ENCODE assay signal across 9 cellular contexts in the genomic region with DNA sequence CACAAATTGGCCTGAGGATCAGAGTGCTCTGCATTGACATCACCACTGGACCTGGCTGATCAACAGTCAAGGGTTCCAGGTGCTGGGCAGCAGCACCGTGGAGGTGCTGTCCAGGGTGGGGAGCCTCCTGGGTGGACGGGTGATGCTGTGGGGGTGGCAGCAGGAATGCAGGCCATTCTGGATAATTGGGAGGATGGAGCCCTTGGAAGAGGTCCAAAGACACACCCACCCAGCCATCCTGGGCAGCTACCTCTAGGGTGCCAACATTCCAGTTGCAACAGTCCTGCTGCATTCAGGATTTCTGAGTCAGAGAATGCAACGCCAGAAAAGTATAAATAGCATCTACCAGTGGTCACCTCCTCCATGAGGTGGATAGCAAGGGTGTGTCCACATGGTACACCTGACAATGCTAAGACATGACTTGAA. TPM values are rescaled to one million over a fixed set of nuclear protein-coding genes. Genes with fewer than 3 reads are reported as not detected.
DNase-seq lines count a peak whose midpoint lies in the region; ATAC-seq, FAIRE-seq and TF ChIP-seq lines count a peak whose summit lies in the region.
"Had no signal": no experiment of that assay in that cellular context is flagged by ENCODE, and none has a peak within 500 bp of the region (broad histone marks: within the 10 kb centered on the region; RNA-seq: fewer than 3 reads in every experiment).

No MANE protein-coding gene starts in this region.

- TF ChIP-seq CTCF in A549 (IDR thresholded peaks at IDR 0.05) = no peak
- TF ChIP-seq CTCF in lower lobe of right lung (IDR thresholded peaks at IDR 0.05) = no peak
- no peak for TF ChIP-seq CTCF in D721Med (IDR thresholded peaks at IDR 0.05; ENCODE audit: insufficient read depth, missing control alignments)

- H3K27ac ChIP-seq in A549 (no peak overlapping the region), lower lobe of right lung (peak overlapping the region; percentile 86)

- TF ChIP-seq RAD21 in A549 (conservative IDR thresholded peaks at IDR 0.05 in 1 of 2, IDR thresholded peaks at IDR 0.05 in 1 of 2) = no peak

- peak overlapping the region; percentile 26; the same call in 1 of the 3 replicates for H3K4me2 ChIP-seq in A549

- DNase-seq in A549 (ENCODE audit: low read depth in 1 of 2, low spot score in 1 of 2) (peak in 1 of 2 experiments; percentile 43), H54 (ENCODE audit: insufficient read length, low spot score) (peak; percentile 61), lower lobe of right lung (no peak), D721Med (ENCODE audit: insufficient read length, low spot score) (no peak), NCI-H774 (lab: John Stamatoyannopoulos, UW) (no peak)
- DNase-seq in activated naive CD8-positive, alpha-beta T cell treated with anti-CD3 and anti-CD28 coated beads for 36 hours = no peak
- DNase-seq in effector CD4-positive, alpha-beta T cell = no peak

- peaks cover 63% of the 10 kb centered on the region for H3K36me3 ChIP-seq in lower lobe of right lung

- FAIRE-seq in A549 (lab: Jason Lieb, UNC) = no peak
- no peak for FAIRE-seq in H54 (lab: Jason Lieb, UNC)
- FAIRE-seq in D721Med (lab: Jason Lieb, UNC) = no peak

- TF ChIP-seq EP300 in A549 (IDR thresholded peaks at IDR 0.05) = no peak

- H3K4me1 Mint-ChIP-seq in activated naive CD8-positive, alpha-beta T cell treated with anti-CD3 and anti-CD28 coated beads for 36 hours = peaks cover 64% of the 10 kb centered on the region

- no peaks in the 10 kb centered on the region for H3K27me3 Mint-ChIP-seq in activated naive CD8-positive, alpha-beta T cell treated with anti-CD3 and anti-CD28 coated beads for 36 hours

- TF ChIP-seq POLR2A in A549 (IDR thresholded peaks at IDR 0.05; ENCODE audit: low read length) (no peak), H54 (IDR thresholded peaks at IDR 0.05; ENCODE audit: low read depth, low read length) (no peak)

- no peaks in the 10 kb centered on the region for H3K9me3 Mint-ChIP-seq in activated naive CD8-positive, alpha-beta T cell treated with anti-CD3 and anti-CD28 coated beads for 36 hours

- POLR2A ChIA-PET in A549 (lab: Yijun Ruan, JAX) = interaction anchor here (0.6 kb wide), 1 partner anchor 27 kb away, joined by 3 read pairs; a partner anchor contains a TSS

- H3K27me3 ChIP-seq in lower lobe of right lung (ENCODE audit: low read depth) = no peaks in the 10 kb centered on the region

- CTCF ChIA-PET in A549 (lab: Yijun Ruan, JAX) = interaction anchor here (0.9 to 2.6 kb wide), 5 partner anchors 11 to 113 kb away, joined by 3 to 15 read pairs (median 3); no protein-coding TSS in a partner anchor

- intact Hi-C loops in lower lobe of right lung (cut with DNase I) = no loop called here

- H3K36me3 Mint-ChIP-seq in activated naive CD8-positive, alpha-beta T cell treated with anti-CD3 and anti-CD28 coated beads for 36 hours = peaks cover 66% of the 10 kb centered on the region

- H3K4me1 ChIP-seq in A549 (peaks cover 16% of the 10 kb centered on the region), lower lobe of right lung (peaks cover 74% of the 10 kb centered on the region)

- H3K4me3 Mint-ChIP-seq in activated naive CD8-positive, alpha-beta T cell treated with anti-CD3 and anti-CD28 coated beads for 36 hours = peak overlapping the region; percentile 98

- ATAC-seq in A549 (peak; percentile 64 to 77), lower lobe of right lung (no peak), GM18517 (IDR thresholded peaks at IDR 0.05; ENCODE audit: unreplicated experiment) (no peak)

- H3K4me3 ChIP-seq in A549 (no peak overlapping the region), lower lobe of right lung (peak overlapping the region; percentile 59)

- H3K9me3 ChIP-seq in A549 = no peaks in the 10 kb centered on the region
- no peaks in the 10 kb centered on the region for H3K9me3 ChIP-seq in lower lobe of right lung

- WGBS in A549 (ENCODE audit: missing lambda C conversion rate) = 10% methylated on average over 3 of the region's 3 CpGs

- peak overlapping the region; percentile 97 for H3K27ac Mint-ChIP-seq in activated naive CD8-positive, alpha-beta T cell treated with anti-CD3 and anti-CD28 coated beads for 36 hours

TF ChIP-seq in A549, 52 proteins besides CTCF, POLR2A, EP300 and RAD21:
- no peak for TF ChIP-seq CBX8 (IDR thresholded peaks at IDR 0.05)
- TF ChIP-seq CEBPB (IDR thresholded peaks at IDR 0.05) = 0 out of 4 replicates have a peak, but pooled peaks have one; percentile 8 to 27
- peak; percentile 35 for TF ChIP-seq FOSL2 (IDR thresholded peaks at IDR 0.05)
- no peak; the same call in 1 of the 2 replicates for TF ChIP-seq FOSL2 (CRISPR knock-in tag; IDR thresholded peaks at IDR 0.05)
TF ChIP-seq in A549: peak in this region for 2.

RNA-seq across cellular contexts. Expression of a gene that starts 26.8 kb away (rescaled TPM):
- polyA plus RNA-seq in A549 (2011; rRNA removed) = 2.8 TPM in 2 replicates
- 3.7 and 3.8 TPM in 2 replicates for polyA plus RNA-seq in A549 (2012; cell fraction: cytosol; rRNA removed)
- polyA plus RNA-seq in A549 (2012; cell fraction: nucleus; rRNA removed) = 5.1 and 5.8 TPM in 2 replicates
- polyA plus RNA-seq in A549 (2017; fragmentation: RNase III; extraction: RNeasy Plus Mini Kit Qiagen cat#74134 plus additional on column Dnase treatment) = 2.1 TPM in 3 replicates
- polyA minus RNA-seq in A549 (2011; rRNA and poly(A)+ RNA removed) = 2.5 and 6.3 TPM in 2 replicates
- 1 to 10 TPM; 6.2 to 7.7 TPM for total RNA-seq in activated naive CD8-positive, alpha-beta T cell treated with anti-CD3 and anti-CD28 coated beads for 36 hours
- 5.2 TPM for total RNA-seq in lower lobe of right lung
- total RNA-seq: G401 had no signal

Comparison
In these comparisons a context has a peak if more than half of its experiments do, and no peak if none do; other contexts are left out.
1. ATAC-seq: peak in A549 (2 of 2); none in lower lobe of right lung (0 of 2) and GM18517 (single experiment).